ENCODE assay signal across 8 cellular contexts in genomic region chr6:10429638-10430427, GRCh38. TPM values are rescaled to one million over a fixed set of nuclear protein-coding genes. Genes with fewer than 3 reads are reported as not detected.
DNase-seq lines count a peak whose midpoint lies in the region; ATAC-seq and TF ChIP-seq lines count a peak whose summit lies in the region.

No MANE protein-coding gene starts in this region.

- H3K4me3 Mint-ChIP-seq in mesothelial cell of epicardium = peak overlapping the region; percentile 50

- no peaks in the 10 kb centered on the region for H3K9me3 ChIP-seq in mammary epithelial cell (replicated peaks; ENCODE audit: insufficient read depth, low read length)

- H3K36me3 ChIP-seq in mammary epithelial cell (ENCODE audit: insufficient read depth, low read length) = no peaks in the 10 kb centered on the region

- peak overlapping the region; percentile 98 for H3K27ac ChIP-seq in mammary epithelial cell (ENCODE audit: insufficient read depth, low read depth, low read length)

- no peaks in the 10 kb centered on the region for H3K36me3 Mint-ChIP-seq in mesothelial cell of epicardium

- peak overlapping the region; percentile 44 for H3K4me2 ChIP-seq in mammary epithelial cell (ENCODE audit: insufficient read depth, low read depth, low read length)

- peaks cover 80% of the 10 kb centered on the region for H3K4me1 ChIP-seq in mammary epithelial cell (ENCODE audit: insufficient read depth, low read length)

- no peaks in the 10 kb centered on the region for H4K20me1 ChIP-seq in mammary epithelial cell (ENCODE audit: insufficient read depth, low read length)

- 40% methylated on average over 12 of the region's 12 CpGs for WGBS in mammary epithelial cell (ENCODE audit: low coverage, missing lambda C conversion rate)

- peaks cover 11% of the 10 kb centered on the region for H3K27me3 Mint-ChIP-seq in mesothelial cell of epicardium (ENCODE audit: low read depth)

- intact Hi-C loops in mammary epithelial cell (cut with micrococcal nuclease) = loop anchor here (1.0 to 10.0 kb wide), 9 partner anchors 11 to 1803 kb away; no protein-coding TSS in a partner anchor

- dilution Hi-C loops in mammary epithelial cell (cut with HindIII; ENCODE audit: low sequenced_read_pairs) = no loop called here

- CTCF ChIA-PET in mammary epithelial cell (lab: Charles Lee; ENCODE audit: low non-redundant PET) = interaction anchor here (0.6 to 1.8 kb wide), 7 partner anchors 11 to 1053 kb away, joined by 3 to 8 read pairs (median 4); partner anchors contain the start of gene TFAP2A

- no peak overlapping the region for H3K4me3 ChIP-seq in mammary epithelial cell (replicated peaks in 1 of 3; ENCODE audit: insufficient read depth in 1 of 3, low read depth in 2 of 3, low read length in 3 of 3)

- H3K4me1 Mint-ChIP-seq in mesothelial cell of epicardium = peaks cover 49% of the 10 kb centered on the region

- H3K27ac Mint-ChIP-seq in mesothelial cell of epicardium = peak overlapping the region; percentile 77

- TSS peak; percentile 34 for BruUV-seq in mammary epithelial cell (replicated peaks; lab: Mats Ljungman, UMichigan)

- H3K9me3 Mint-ChIP-seq in mesothelial cell of epicardium = no peaks in the 10 kb centered on the region

- in situ Hi-C loops in mammary epithelial cell (cut with MboI; ENCODE audit: low sequenced_read_pairs in 2 of 2) = loop anchor here (10.0 to 25.0 kb wide), 7 partner anchors 1018 to 1893 kb away; no protein-coding TSS in a partner anchor

- H3K9ac ChIP-seq in mammary epithelial cell (ENCODE audit: insufficient read depth, low read length) = peak overlapping the region; percentile 54

- H3K27me3 ChIP-seq in mammary epithelial cell (ENCODE audit: insufficient read depth, low read length) = no peaks in the 10 kb centered on the region

- peak overlapping the region; percentile 66 for H2AFZ ChIP-seq in mammary epithelial cell (ENCODE audit: low read depth, low read length)

- peak; percentile 75 for ATAC-seq in GM19395 (IDR thresholded peaks at IDR 0.05; ENCODE audit: unreplicated experiment)
- ATAC-seq in HG03354 (IDR thresholded peaks at IDR 0.05; ENCODE audit: poor library complexity, severe bottlenecking, unreplicated experiment) = peak; percentile 64

- TF ChIP-seq CTCF in mammary epithelial cell (conservative IDR thresholded peaks at IDR 0.05 in 1 of 2, IDR thresholded peaks at IDR 0.05 in 1 of 2; ENCODE audit: extremely low read depth in 1 of 2, insufficient read depth in 1 of 2, low read depth in 1 of 2, low read length in 2 of 2) = peak; percentile 49 to 69
- peak; percentile 44 for TF ChIP-seq CTCF in mesothelial cell of epicardium (IDR thresholded peaks at IDR 0.05; ENCODE audit: unreplicated experiment)

- DNase-seq in NCI-H1417 (lab: John Stamatoyannopoulos, UW) = peak; percentile 61 to 86 (median 62)
- DNase-seq in NCI-H1417 treated with DMSO at 0.1 percent for 48 hours (lab: John Stamatoyannopoulos, UW) = no peak
- peak; percentile 26 for DNase-seq in NCI-H82 treated with DMSO at 0.1 percent for 48 hours (lab: John Stamatoyannopoulos, UW; ENCODE audit: unreplicated experiment)
- peak; percentile 74 for DNase-seq in mammary epithelial cell
- DNase-seq in mesothelial cell of epicardium (ENCODE audit: low spot score in 2 of 2, unreplicated experiment in 2 of 2) = no peak
- no peak for DNase-seq in effector CD4-positive, alpha-beta T cell

- H3K79me2 ChIP-seq in mammary epithelial cell (ENCODE audit: insufficient read depth, low read length) = no peaks in the 10 kb centered on the region

RNA-seq across cellular contexts. Expression of gene TFAP2A, which starts 15.0 kb away (rescaled TPM):
- 100 to 1,000 TPM in 1 of 2 donors, 10 to 100 TPM in 1; 15.7 to 112 TPM for total RNA-seq in mammary epithelial cell
- 18.8 TPM for polyA plus RNA-seq in mammary epithelial cell
- 31.8 TPM for polyA minus RNA-seq in mammary epithelial cell
- total RNA-seq in mesothelial cell of epicardium = 62.4 to 63.5 TPM (median 63.4 TPM) in 3 replicates

Comparison
In these comparisons a context has a peak if more than half of its experiments do, and no peak if none do; other contexts are left out.
1. DNase-seq: peak in NCI-H1417 (3 of 3), NCI-H82 treated with DMSO at 0.1 percent for 48 hours (single experiment) and mammary epithelial cell (single experiment); none in NCI-H1417 treated with DMSO at 0.1 percent for 48 hours (single experiment), mesothelial cell of epicardium (0 of 2) and effector CD4-positive, alpha-beta T cell (single experiment).